ENCODE assay signal across 20 cellular contexts in genomic region chr3:116299646-116300081, GRCh38.
A peak's percentile ranks its signal among the peaks of the same experiment; 100 is the strongest.
DNase-seq lines count a peak whose midpoint lies in the region; ATAC-seq and TF ChIP-seq lines count a peak whose summit lies in the region.
"Had no signal": no experiment of that assay in that cellular context is flagged by ENCODE, and none has a peak within 500 bp of the region (broad histone marks: within the 10 kb centered on the region; RNA-seq: fewer than 3 reads in every experiment).

No MANE protein-coding gene starts in this region.

- TF ChIP-seq RAD21 in SK-N-SH (IDR thresholded peaks at IDR 0.05; ENCODE audit: low read length): no peak

- CTCF ChIA-PET in SK-N-SH (lab: Yijun Ruan, JAX): interaction anchor here (1.0 kb wide), 2 partner anchors 50 to 118 kb away, joined by 3 read pairs; no protein-coding TSS in a partner anchor

- intact Hi-C loops in sigmoid colon (cut with DNase I): no loop called here

- H4K20me1 ChIP-seq in SK-N-SH (ENCODE audit: insufficient read depth): no peaks in the 10 kb centered on the region

- POLR2A ChIA-PET in SK-N-SH (lab: Yijun Ruan, JAX): no interaction called here

- H3K4me3 ChIP-seq in SK-N-SH (ENCODE audit: low read depth in 2 of 2, low read length in 1 of 2) (no peak overlapping the region), sigmoid colon (no peak overlapping the region)
- H3K4me3 ChIP-seq: cardiac muscle cell, left ventricle myocardium inferior, MG63, upper lobe of right lung had no signal

- no peaks in the 10 kb centered on the region for H3K79me2 ChIP-seq in SK-N-SH (ENCODE audit: insufficient read depth)

- 92% methylated on average over 3 of the region's 3 CpGs for WGBS in SK-N-SH (ENCODE audit: low lambda C conversion rate)
- 74 to 83% methylated on average over 3 of the region's 3 CpGs for WGBS in sigmoid colon, 2 donors

- H3K27ac ChIP-seq in SK-N-SH (ENCODE audit: low read depth in 2 of 2, low read length in 1 of 2) (no peak overlapping the region), sigmoid colon (peak overlapping the region in 3 of 4 donors; percentile 8 to 21 (median 16))
- H3K27ac ChIP-seq: cardiac muscle cell, left ventricle myocardium inferior, upper lobe of right lung had no signal

- ATAC-seq in SK-N-SH treated with all-trans-retinoic acid at 6 μM for 48 hours (no peak), HG02588 (IDR thresholded peaks at IDR 0.05; ENCODE audit: unreplicated experiment) (no peak)
- ATAC-seq: upper lobe of right lung had no signal

- H3K4me2 ChIP-seq in SK-N-SH: no peak overlapping the region

- H3K9me3 ChIP-seq in SK-N-SH (no peaks in the 10 kb centered on the region), sigmoid colon (no peaks in the 10 kb centered on the region)
- H3K9me3 ChIP-seq: left ventricle myocardium inferior, MG63, upper lobe of right lung had no signal

- peak; percentile 12 for DNase-seq in SK-N-SH
- peak; percentile 76 for DNase-seq in NCI-H1694 treated with DMSO at 0.1 percent for 48 hours (lab: John Stamatoyannopoulos, UW)
- DNase-seq in cerebellar nuclear complex (lab: John Stamatoyannopoulos, UW): peak; percentile 60 to 84
- no peak for DNase-seq in sigmoid colon
- no peak for DNase-seq in NCI-H748 (lab: John Stamatoyannopoulos, UW; ENCODE audit: unreplicated experiment)
- no peak for DNase-seq in stimulated activated CD4-positive, alpha-beta T cell treated with anti-CD3 and anti-CD28 coated beads, Interleukin-4, amount 100 ng/mL, for 24 hours
- DNase-seq: activated CD4-positive, alpha-beta T cell treated with anti-CD3 and anti-CD28 coated beads, Interleukin-2, amount 50 U/mL, for 1 hour; DMS79; left ventricle myocardium inferior; MG63; NCI-H2029; NK-92 treated with Interleukin-12 subunit alpha and Interleukin-12 subunit beta, amount 100 ng/mL, for 24 hours; SHP77; stimulated activated CD4-positive, alpha-beta T cell treated with anti-CD3 and anti-CD28 coated beads, Interleukin-12 subunit alpha, Interleukin-12 subunit beta, amount 100 ng/mL, for 4 hours; stimulated activated naive CD4-positive, alpha-beta T cell treated with Interleukin-2 at 50 U/mL for 16 hours; T1000; upper lobe of right lung had no signal

- TF ChIP-seq CTCF in SK-N-SH (IDR thresholded peaks at IDR 0.05) (no peak), sigmoid colon (IDR thresholded peaks at IDR 0.05) (no peak)

- no peak overlapping the region for H2AFZ ChIP-seq in SK-N-SH (ENCODE audit: low read depth)

- H3K4me1 ChIP-seq in SK-N-SH (ENCODE audit: control insufficient read depth in 1 of 2, insufficient read depth in 2 of 2, low read depth in 1 of 2, low read length in 1 of 2) (peaks cover 0 to 7% of the 10 kb centered on the region in 2 experiments; a peak in 2 of 4 replicates), sigmoid colon (peaks cover 0 to 59% (median 42%) of the 10 kb centered on the region in 4 donors)
- H3K4me1 ChIP-seq: left ventricle myocardium inferior, upper lobe of right lung had no signal

- H3K9me2 ChIP-seq in SK-N-SH: no peaks in the 10 kb centered on the region

- TF ChIP-seq POLR2A in sigmoid colon (IDR thresholded peaks at IDR 0.05): no peak

- H3K9ac ChIP-seq in SK-N-SH: no peak overlapping the region

- H3F3A ChIP-seq in SK-N-SH (replicated peaks; ENCODE audit: insufficient read depth): peaks cover 11% of the 10 kb centered on the region

- H3K36me3 ChIP-seq in SK-N-SH (replicated peaks in 1 of 2; ENCODE audit: control insufficient read depth in 1 of 2, insufficient read depth in 2 of 2, low read length in 1 of 2): no peaks in the 10 kb centered on the region
- no peaks in the 10 kb centered on the region for H3K36me3 ChIP-seq in sigmoid colon
- H3K36me3 ChIP-seq: cardiac muscle cell, left ventricle myocardium inferior, MG63, upper lobe of right lung had no signal

- no peaks in the 10 kb centered on the region for H3K27me3 ChIP-seq in SK-N-SH (ENCODE audit: insufficient read depth)
- no peaks in the 10 kb centered on the region for H3K27me3 ChIP-seq in sigmoid colon
- H3K27me3 ChIP-seq: cardiac muscle cell, MG63, upper lobe of right lung had no signal

- TF ChIP-seq EP300 in SK-N-SH (IDR thresholded peaks at IDR 0.05; ENCODE audit: borderline replicate concordance in 1 of 2, low read depth in 1 of 2, low read length in 1 of 2) (no peak), sigmoid colon (IDR thresholded peaks at IDR 0.05) (no peak)

TF ChIP-seq in SK-N-SH, 30 proteins besides CTCF, POLR2A, EP300 and RAD21 (continues in another document):
- TF ChIP-seq MXI1 (IDR thresholded peaks at IDR 0.05; ENCODE audit: low read depth, low read length) (no peak), ELF1 (IDR thresholded peaks at IDR 0.05) (no peak), RXRA (IDR thresholded peaks at IDR 0.05; ENCODE audit: borderline replicate concordance, low read depth) (no peak), PBX3 (IDR thresholded peaks at IDR 0.05) (no peak), CHD2 (IDR thresholded peaks at IDR 0.05; ENCODE audit: low read length, partially characterized antibody) (no peak), MEF2A (IDR thresholded peaks at IDR 0.05; ENCODE audit: borderline replicate concordance, low read depth) (no peak), USF2 (IDR thresholded peaks at IDR 0.05; ENCODE audit: borderline replicate concordance, low read depth, low read length) (no peak), FOSL2 (IDR thresholded peaks at IDR 0.05; ENCODE audit: borderline replicate concordance, low read depth) (no peak), NRF1 (IDR thresholded peaks at IDR 0.05; ENCODE audit: low read depth, low read length) (no peak), YY1 (IDR thresholded peaks at IDR 0.05; ENCODE audit: low read depth) (no peak), FOXM1 (IDR thresholded peaks at IDR 0.05; ENCODE audit: low read depth) (no peak)

TF ChIP-seq in SK-N-SH treated with all-trans-retinoic acid at 6 μM for 48 hours, 23 proteins besides CTCF, POLR2A, EP300 and RAD21:
- TF ChIP-seq TSHZ2 (CRISPR knock-in tag; IDR thresholded peaks at IDR 0.05): no peak

Comparison
In these comparisons a context has a peak if more than half of its experiments do, and no peak if none do; other contexts are left out.
1. DNase-seq: peak in SK-N-SH (single experiment), NCI-H1694 treated with DMSO at 0.1 percent for 48 hours (single experiment) and cerebellar nuclear complex (2 of 2); none in sigmoid colon (single experiment), NCI-H748 (single experiment) and stimulated activated CD4-positive, alpha-beta T cell treated with anti-CD3 and anti-CD28 coated beads, Interleukin-4, amount 100 ng/mL, for 24 hours (single experiment).
2. H3K27ac ChIP-seq: peak in sigmoid colon (3 of 4); none in SK-N-SH (0 of 2).